1 cellular context compared by ENCODE assay signal in the genomic region with DNA sequence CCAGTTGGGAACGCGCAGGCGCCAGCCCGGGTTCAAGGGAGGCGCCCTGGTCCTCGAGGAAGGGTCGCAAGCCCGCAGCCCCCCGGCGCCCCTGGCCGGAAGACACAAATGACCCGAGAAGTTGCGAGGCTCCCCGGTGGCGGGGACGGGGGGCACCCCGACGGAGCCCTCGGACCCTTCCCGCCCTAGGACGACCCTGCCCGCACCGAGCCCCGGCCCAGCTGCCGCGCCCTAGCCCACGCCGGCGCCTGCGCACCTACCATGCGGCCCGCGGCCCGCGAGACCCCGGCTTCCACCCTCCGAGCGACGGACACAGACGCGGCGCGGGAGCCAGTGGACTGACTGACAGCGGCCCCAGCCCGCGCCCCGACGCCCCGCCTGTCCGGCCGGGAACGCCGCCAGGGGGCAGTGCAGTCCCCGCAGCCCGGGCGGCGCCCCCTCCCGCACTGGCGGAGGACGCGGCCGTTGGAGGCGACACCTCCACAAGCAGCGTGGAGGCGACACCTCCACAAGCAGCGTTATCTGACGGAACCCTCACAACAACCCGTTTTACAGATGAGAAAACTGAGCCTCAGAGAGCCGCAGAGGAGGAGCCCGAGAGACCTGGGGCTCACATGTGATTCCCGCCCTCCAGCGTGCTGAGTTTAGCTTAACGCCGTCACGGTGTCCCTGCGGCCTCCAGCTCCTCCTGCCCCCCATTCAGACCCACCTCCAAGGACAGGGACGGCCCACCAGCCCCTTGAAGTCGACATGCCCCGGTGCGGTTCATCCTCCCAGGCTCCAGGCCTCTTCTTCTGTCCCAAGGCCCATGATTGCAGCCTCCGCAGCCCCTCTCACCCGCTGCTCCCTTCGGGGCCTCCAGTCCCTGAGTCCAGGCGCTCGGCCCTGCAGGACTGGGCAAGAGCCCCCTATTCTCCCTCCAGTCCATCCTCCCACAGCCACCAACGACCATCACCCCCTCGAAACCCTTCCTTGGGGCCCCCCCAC.
TF ChIP-seq lines count a peak whose summit lies in the region.

A gene with protein sequence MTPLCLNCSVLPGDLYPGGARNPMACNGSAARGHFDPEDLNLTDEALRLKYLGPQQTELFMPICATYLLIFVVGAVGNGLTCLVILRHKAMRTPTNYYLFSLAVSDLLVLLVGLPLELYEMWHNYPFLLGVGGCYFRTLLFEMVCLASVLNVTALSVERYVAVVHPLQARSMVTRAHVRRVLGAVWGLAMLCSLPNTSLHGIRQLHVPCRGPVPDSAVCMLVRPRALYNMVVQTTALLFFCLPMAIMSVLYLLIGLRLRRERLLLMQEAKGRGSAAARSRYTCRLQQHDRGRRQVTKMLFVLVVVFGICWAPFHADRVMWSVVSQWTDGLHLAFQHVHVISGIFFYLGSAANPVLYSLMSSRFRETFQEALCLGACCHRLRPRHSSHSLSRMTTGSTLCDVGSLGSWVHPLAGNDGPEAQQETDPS (minus strand): TSS at position 347 of the 987 bp plus-strand sequence. CDS start 84 bp downstream, at position 263.

TF ChIP-seq in K562, 482 proteins besides CTCF, POLR2A, EP300 and RAD21 (continued from another document and continues in another):
- TF ChIP-seq, protein P1, sequence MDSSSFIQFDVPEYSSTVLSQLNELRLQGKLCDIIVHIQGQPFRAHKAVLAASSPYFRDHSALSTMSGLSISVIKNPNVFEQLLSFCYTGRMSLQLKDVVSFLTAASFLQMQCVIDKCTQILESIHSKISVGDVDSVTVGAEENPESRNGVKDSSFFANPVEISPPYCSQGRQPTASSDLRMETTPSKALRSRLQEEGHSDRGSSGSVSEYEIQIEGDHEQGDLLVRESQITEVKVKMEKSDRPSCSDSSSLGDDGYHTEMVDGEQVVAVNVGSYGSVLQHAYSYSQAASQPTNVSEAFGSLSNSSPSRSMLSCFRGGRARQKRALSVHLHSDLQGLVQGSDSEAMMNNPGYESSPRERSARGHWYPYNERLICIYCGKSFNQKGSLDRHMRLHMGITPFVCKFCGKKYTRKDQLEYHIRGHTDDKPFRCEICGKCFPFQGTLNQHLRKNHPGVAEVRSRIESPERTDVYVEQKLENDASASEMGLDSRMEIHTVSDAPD (CRISPR knock-in tag; IDR thresholded peaks at IDR 0.05) = no peak
- TF ChIP-seq, protein P2, sequence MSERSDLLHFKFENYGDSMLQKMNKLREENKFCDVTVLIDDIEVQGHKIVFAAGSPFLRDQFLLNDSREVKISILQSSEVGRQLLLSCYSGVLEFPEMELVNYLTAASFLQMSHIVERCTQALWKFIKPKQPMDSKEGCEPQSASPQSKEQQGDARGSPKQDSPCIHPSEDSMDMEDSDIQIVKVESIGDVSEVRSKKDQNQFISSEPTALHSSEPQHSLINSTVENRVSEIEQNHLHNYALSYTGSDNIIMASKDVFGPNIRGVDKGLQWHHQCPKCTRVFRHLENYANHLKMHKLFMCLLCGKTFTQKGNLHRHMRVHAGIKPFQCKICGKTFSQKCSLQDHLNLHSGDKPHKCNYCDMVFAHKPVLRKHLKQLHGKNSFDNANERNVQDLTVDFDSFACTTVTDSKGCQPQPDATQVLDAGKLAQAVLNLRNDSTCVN (CRISPR knock-in tag; IDR thresholded peaks at IDR 0.05) = no peak
- TF ChIP-seq SREBF1 (IDR thresholded peaks at IDR 0.05; ENCODE audit: borderline replicate concordance, low read depth, low read length) = no peak
- TF ChIP-seq U2AF2 (optimal IDR thresholded peaks at IDR 0.05; ENCODE audit: low read depth, low read length) = no peak
- TF ChIP-seq ZNF124 (CRISPR knock-in tag; IDR thresholded peaks at IDR 0.05) = no peak
- 0 out of 2 replicates have a peak, but pooled peaks have one; percentile 31 for TF ChIP-seq GATA2 (CRISPR knock-in tag; IDR thresholded peaks at IDR 0.05)
- TF ChIP-seq FOS (IDR thresholded peaks at IDR 0.05; ENCODE audit: extremely low read depth, insufficient read length) = no peak
- no peak for TF ChIP-seq CC2D1A (IDR thresholded peaks at IDR 0.05)
- TF ChIP-seq XRCC5 (IDR thresholded peaks at IDR 0.05; ENCODE audit: low read depth, low read length) = 0 out of 2 replicates have a peak, but pooled peaks have one; percentile 51
- TF ChIP-seq, protein P3, sequence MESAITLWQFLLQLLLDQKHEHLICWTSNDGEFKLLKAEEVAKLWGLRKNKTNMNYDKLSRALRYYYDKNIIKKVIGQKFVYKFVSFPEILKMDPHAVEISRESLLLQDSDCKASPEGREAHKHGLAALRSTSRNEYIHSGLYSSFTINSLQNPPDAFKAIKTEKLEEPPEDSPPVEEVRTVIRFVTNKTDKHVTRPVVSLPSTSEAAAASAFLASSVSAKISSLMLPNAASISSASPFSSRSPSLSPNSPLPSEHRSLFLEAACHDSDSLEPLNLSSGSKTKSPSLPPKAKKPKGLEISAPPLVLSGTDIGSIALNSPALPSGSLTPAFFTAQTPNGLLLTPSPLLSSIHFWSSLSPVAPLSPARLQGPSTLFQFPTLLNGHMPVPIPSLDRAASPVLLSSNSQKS (CRISPR knock-in tag; IDR thresholded peaks at IDR 0.05) = no peak
- TF ChIP-seq, protein P4, sequence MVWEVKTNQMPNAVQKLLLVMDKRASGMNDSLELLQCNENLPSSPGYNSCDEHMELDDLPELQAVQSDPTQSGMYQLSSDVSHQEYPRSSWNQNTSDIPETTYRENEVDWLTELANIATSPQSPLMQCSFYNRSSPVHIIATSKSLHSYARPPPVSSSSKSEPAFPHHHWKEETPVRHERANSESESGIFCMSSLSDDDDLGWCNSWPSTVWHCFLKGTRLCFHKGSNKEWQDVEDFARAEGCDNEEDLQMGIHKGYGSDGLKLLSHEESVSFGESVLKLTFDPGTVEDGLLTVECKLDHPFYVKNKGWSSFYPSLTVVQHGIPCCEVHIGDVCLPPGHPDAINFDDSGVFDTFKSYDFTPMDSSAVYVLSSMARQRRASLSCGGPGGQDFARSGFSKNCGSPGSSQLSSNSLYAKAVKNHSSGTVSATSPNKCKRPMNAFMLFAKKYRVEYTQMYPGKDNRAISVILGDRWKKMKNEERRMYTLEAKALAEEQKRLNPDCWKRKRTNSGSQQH (CRISPR knock-in tag; IDR thresholded peaks at IDR 0.05) = no peak
- no peak for TF ChIP-seq ZNF3 (CRISPR knock-in tag; IDR thresholded peaks at IDR 0.05)
- TF ChIP-seq ZNF282 (CRISPR knock-in tag; IDR thresholded peaks at IDR 0.05) = no peak
- TF ChIP-seq PRPF4 (IDR thresholded peaks at IDR 0.05; ENCODE audit: insufficient read depth, low read depth, low read length, poor library complexity, severe bottlenecking) = no peak
- TF ChIP-seq RCOR1 (IDR thresholded peaks at IDR 0.05; ENCODE audit: borderline replicate concordance in 1 of 2, low read depth in 2 of 2, low read length in 2 of 2) = peak; percentile 32 to 88; a peak in 3 of 4 replicates
- TF ChIP-seq, protein P5, sequence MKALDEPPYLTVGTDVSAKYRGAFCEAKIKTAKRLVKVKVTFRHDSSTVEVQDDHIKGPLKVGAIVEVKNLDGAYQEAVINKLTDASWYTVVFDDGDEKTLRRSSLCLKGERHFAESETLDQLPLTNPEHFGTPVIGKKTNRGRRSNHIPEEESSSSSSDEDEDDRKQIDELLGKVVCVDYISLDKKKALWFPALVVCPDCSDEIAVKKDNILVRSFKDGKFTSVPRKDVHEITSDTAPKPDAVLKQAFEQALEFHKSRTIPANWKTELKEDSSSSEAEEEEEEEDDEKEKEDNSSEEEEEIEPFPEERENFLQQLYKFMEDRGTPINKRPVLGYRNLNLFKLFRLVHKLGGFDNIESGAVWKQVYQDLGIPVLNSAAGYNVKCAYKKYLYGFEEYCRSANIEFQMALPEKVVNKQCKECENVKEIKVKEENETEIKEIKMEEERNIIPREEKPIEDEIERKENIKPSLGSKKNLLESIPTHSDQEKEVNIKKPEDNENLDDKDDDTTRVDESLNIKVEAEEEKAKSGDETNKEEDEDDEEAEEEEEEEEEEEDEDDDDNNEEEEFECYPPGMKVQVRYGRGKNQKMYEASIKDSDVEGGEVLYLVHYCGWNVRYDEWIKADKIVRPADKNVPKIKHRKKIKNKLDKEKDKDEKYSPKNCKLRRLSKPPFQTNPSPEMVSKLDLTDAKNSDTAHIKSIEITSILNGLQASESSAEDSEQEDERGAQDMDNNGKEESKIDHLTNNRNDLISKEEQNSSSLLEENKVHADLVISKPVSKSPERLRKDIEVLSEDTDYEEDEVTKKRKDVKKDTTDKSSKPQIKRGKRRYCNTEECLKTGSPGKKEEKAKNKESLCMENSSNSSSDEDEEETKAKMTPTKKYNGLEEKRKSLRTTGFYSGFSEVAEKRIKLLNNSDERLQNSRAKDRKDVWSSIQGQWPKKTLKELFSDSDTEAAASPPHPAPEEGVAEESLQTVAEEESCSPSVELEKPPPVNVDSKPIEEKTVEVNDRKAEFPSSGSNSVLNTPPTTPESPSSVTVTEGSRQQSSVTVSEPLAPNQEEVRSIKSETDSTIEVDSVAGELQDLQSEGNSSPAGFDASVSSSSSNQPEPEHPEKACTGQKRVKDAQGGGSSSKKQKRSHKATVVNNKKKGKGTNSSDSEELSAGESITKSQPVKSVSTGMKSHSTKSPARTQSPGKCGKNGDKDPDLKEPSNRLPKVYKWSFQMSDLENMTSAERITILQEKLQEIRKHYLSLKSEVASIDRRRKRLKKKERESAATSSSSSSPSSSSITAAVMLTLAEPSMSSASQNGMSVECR (CRISPR knock-in tag; IDR thresholded peaks at IDR 0.05) = no peak
- TF ChIP-seq KAT2B (IDR thresholded peaks at IDR 0.05; ENCODE audit: low read depth, low read length) = no peak
- no peak for TF ChIP-seq GABPA (tag; conservative IDR thresholded peaks at IDR 0.05; ENCODE audit: low read depth)
- TF ChIP-seq PHB (CRISPR knock-in tag; IDR thresholded peaks at IDR 0.05) = no peak
- no peak for TF ChIP-seq PPARD (CRISPR knock-in tag; IDR thresholded peaks at IDR 0.05)
- TF ChIP-seq SRSF7 (optimal IDR thresholded peaks at IDR 0.05; ENCODE audit: low read depth, low read length) = no peak
- no peak for TF ChIP-seq FOXK1 (CRISPR knock-in tag; IDR thresholded peaks at IDR 0.05; ENCODE audit: borderline replicate concordance)
- no peak for TF ChIP-seq ZEB2 (IDR thresholded peaks at IDR 0.05)
- TF ChIP-seq, protein P6, sequence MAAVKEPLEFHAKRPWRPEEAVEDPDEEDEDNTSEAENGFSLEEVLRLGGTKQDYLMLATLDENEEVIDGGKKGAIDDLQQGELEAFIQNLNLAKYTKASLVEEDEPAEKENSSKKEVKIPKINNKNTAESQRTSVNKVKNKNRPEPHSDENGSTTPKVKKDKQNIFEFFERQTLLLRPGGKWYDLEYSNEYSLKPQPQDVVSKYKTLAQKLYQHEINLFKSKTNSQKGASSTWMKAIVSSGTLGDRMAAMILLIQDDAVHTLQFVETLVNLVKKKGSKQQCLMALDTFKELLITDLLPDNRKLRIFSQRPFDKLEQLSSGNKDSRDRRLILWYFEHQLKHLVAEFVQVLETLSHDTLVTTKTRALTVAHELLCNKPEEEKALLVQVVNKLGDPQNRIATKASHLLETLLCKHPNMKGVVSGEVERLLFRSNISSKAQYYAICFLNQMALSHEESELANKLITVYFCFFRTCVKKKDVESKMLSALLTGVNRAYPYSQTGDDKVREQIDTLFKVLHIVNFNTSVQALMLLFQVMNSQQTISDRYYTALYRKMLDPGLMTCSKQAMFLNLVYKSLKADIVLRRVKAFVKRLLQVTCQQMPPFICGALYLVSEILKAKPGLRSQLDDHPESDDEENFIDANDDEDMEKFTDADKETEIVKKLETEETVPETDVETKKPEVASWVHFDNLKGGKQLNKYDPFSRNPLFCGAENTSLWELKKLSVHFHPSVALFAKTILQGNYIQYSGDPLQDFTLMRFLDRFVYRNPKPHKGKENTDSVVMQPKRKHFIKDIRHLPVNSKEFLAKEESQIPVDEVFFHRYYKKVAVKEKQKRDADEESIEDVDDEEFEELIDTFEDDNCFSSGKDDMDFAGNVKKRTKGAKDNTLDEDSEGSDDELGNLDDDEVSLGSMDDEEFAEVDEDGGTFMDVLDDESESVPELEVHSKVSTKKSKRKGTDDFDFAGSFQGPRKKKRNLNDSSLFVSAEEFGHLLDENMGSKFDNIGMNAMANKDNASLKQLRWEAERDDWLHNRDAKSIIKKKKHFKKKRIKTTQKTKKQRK (IDR thresholded peaks at IDR 0.05; ENCODE audit: borderline replicate concordance, low read depth, low read length) = no peak
- no peak for TF ChIP-seq ZNF717 (CRISPR knock-in tag; IDR thresholded peaks at IDR 0.05)
- TF ChIP-seq PHF8 (IDR thresholded peaks at IDR 0.05; ENCODE audit: borderline replicate concordance, low read length) = peak; percentile 37; the same call in 1 of the 2 replicates
- peak; percentile 51 for TF ChIP-seq CCNT2 (IDR thresholded peaks at IDR 0.05; ENCODE audit: borderline replicate concordance, extremely low read depth, insufficient read length, low read depth, low read length)
